ENCODE assay signal across 8 cellular contexts in genomic region chr12:42023733-42024494, GRCh38.
A peak's percentile ranks its signal among the peaks of the same experiment; 100 is the strongest.
DNase-seq lines count a peak whose midpoint lies in the region; ATAC-seq, FAIRE-seq and TF ChIP-seq lines count a peak whose summit lies in the region.

No MANE protein-coding gene starts in this region.

- H3K4me3 ChIP-seq in testis: peak overlapping the region; percentile 16 to 47

- no peak for TF ChIP-seq POLR2A in testis (IDR thresholded peaks at IDR 0.05)

- no peak overlapping the region for H3K27ac Mint-ChIP-seq in osteocyte (ENCODE audit: unreplicated experiment)

- H3K4me1 Mint-ChIP-seq in osteocyte (ENCODE audit: unreplicated experiment): peaks cover 8% of the 10 kb centered on the region

- no peak for FAIRE-seq in HTR-8/SVneo (lab: Jason Lieb, UNC)

- H3K27ac ChIP-seq in RWPE1: no peak overlapping the region
- H3K27ac ChIP-seq in testis: no peak overlapping the region

- H3K4me1 ChIP-seq in testis: peaks cover 3% of the 10 kb centered on the region

- DNase-seq in DMS153 (lab: John Stamatoyannopoulos, UW) (peak; percentile 47), HTR-8/SVneo (ENCODE audit: insufficient read length, low spot score) (peak; percentile 72), RWPE1 (ENCODE audit: low spot score) (peak; percentile 66), glomerular endothelial cell (ENCODE audit: extremely low read depth, low read depth, low spot score) (peak; percentile 56), osteocyte (ENCODE audit: extremely low spot score, unreplicated experiment) (peak; percentile 91), testis (peak; percentile 86)
- DNase-seq in activated gamma-delta T cell treated with anti-CD3 and anti-CD28 coated beads, Interleukin-2, amount 50 U/mL, for 16 hours (ENCODE audit: low read depth): peak; percentile 43

- no peaks in the 10 kb centered on the region for H3K36me3 Mint-ChIP-seq in osteocyte (ENCODE audit: unreplicated experiment)

- no peaks in the 10 kb centered on the region for H3K27me3 Mint-ChIP-seq in osteocyte (ENCODE audit: unreplicated experiment)

- POLR2A ChIA-PET in RWPE1 (lab: Yijun Ruan, JAX; ENCODE audit: low non-redundant PET): no interaction called here

- no peaks in the 10 kb centered on the region for H3K9me3 ChIP-seq in testis

- 8 to 11% methylated on average over 23 to 25 of the region's 25 CpGs for WGBS in testis, 2 donors

- no peaks in the 10 kb centered on the region for H3K27me3 ChIP-seq in testis

- H3K9me3 Mint-ChIP-seq in osteocyte (ENCODE audit: unreplicated experiment): no peaks in the 10 kb centered on the region

- intact Hi-C loops in testis (cut with DNase I; ENCODE audit: low total_unique reads): no loop called here

- H3K36me3 ChIP-seq in testis (ENCODE audit: low read depth, missing control alignments): no peaks in the 10 kb centered on the region

- TF ChIP-seq CTCF in RWPE1 (conservative IDR thresholded peaks at IDR 0.05; ENCODE audit: low read depth) (peak; percentile 91), osteocyte (IDR thresholded peaks at IDR 0.05) (peak; percentile 97), testis (IDR thresholded peaks at IDR 0.05) (peak; percentile 83 to 90 (median 88))

- CTCF ChIA-PET in RWPE1 (lab: Yijun Ruan, JAX): interaction anchor here (0.6 to 1.7 kb wide), 16 partner anchors 11 to 1257 kb away, joined by 3 to 11 read pairs (median 4); no protein-coding TSS in a partner anchor

- peak overlapping the region; percentile 49 for H3K4me3 Mint-ChIP-seq in osteocyte (ENCODE audit: unreplicated experiment)

- ATAC-seq in GM21447 (IDR thresholded peaks at IDR 0.05; ENCODE audit: unreplicated experiment): peak; percentile 95
